Comparison of ENCODE assay signal across 8 cellular contexts in genomic region chr11:64675417-64676252, GRCh38. TPM values are rescaled to one million over a fixed set of nuclear protein-coding genes. Genes with fewer than 3 reads are reported as not detected.
DNase-seq lines count a peak whose midpoint lies in the region; ATAC-seq and TF ChIP-seq lines count a peak whose summit lies in the region.

No MANE protein-coding gene starts in this region.

- no peak for TF ChIP-seq CTCF in epithelial cell of esophagus (IDR thresholded peaks at IDR 0.05; ENCODE audit: insufficient read depth, low read depth, low read length, missing control alignments)

- in situ Hi-C loops in G401 (cut with HindIII; ENCODE audit: low sequenced_read_pairs) = no loop called here

- ATAC-seq in GM21529 (IDR thresholded peaks at IDR 0.05; ENCODE audit: unreplicated experiment) = no peak

- no peak overlapping the region for H3K4me3 ChIP-seq in epithelial cell of esophagus (ENCODE audit: low read length)

- DNase-seq in DMS153 treated with DMSO at 0.1 percent for 48 hours (lab: John Stamatoyannopoulos, UW; ENCODE audit: unreplicated experiment) (peak; percentile 7), NCI-H446 treated with DMSO at 0.1 percent for 48 hours (lab: John Stamatoyannopoulos, UW) (peak; percentile 84), epithelial cell of esophagus (ENCODE audit: low read depth) (peak; percentile 85), occipital lobe (lab: John Stamatoyannopoulos, UW) (peak; percentile 72), AML-193 (lab: John Stamatoyannopoulos, UW) (no peak), G401 (ENCODE audit: low spot score) (no peak), RPMI8226 (no peak)

RNA-seq across cellular contexts. Expression of gene NRXN2, which starts 47.4 kb away (rescaled TPM):
- 219 TPM for total RNA-seq in occipital lobe
- 16.7 and 24.1 TPM in 2 replicates for total RNA-seq in G401 (2014; rRNA removed; shearing (Covaris generic))

Comparison
In these comparisons a context has a peak if more than half of its experiments do, and no peak if none do; other contexts are left out.
1. DNase-seq: peak in DMS153 treated with DMSO at 0.1 percent for 48 hours (single experiment), NCI-H446 treated with DMSO at 0.1 percent for 48 hours (single experiment), epithelial cell of esophagus (single experiment) and occipital lobe (single experiment); none in AML-193 (0 of 2), G401 (single experiment) and RPMI8226 (single experiment).